Comparison of ENCODE assay signal across 20 cellular contexts in genomic region chr10:131207584-131208532, GRCh38.
DNase-seq lines count a peak whose midpoint lies in the region; ATAC-seq, FAIRE-seq and TF ChIP-seq lines count a peak whose summit lies in the region.
"Had no signal": no experiment of that assay in that cellular context is flagged by ENCODE, and none has a peak within 500 bp of the region (broad histone marks: within the 10 kb centered on the region; RNA-seq: fewer than 3 reads in every experiment).

No MANE protein-coding gene starts in this region.

- H4K8ac ChIP-seq in H1 (ENCODE audit: extremely low read depth, insufficient read depth, low read length) (0 out of 2 replicates have a peak overlapping the region, but pooled peaks have one; percentile 35), mesenchymal stem cell (ENCODE audit: low read length) (no peak overlapping the region)

- H4K20me1 ChIP-seq in H1 (replicated peaks in 1 of 2; ENCODE audit: control insufficient read depth in 1 of 2, insufficient read depth in 2 of 2, low read length in 2 of 2): no peaks in the 10 kb centered on the region
- H4K20me1 ChIP-seq in osteoblast (ENCODE audit: insufficient read depth, low read length): no peaks in the 10 kb centered on the region

- H3K23me2 ChIP-seq in H1 (ENCODE audit: low read depth, low read length): no peaks in the 10 kb centered on the region

- no peak overlapping the region for H4K91ac ChIP-seq in H1 (replicated peaks; ENCODE audit: insufficient read length, low read length)
- H4K91ac ChIP-seq in mesenchymal stem cell (ENCODE audit: low read length): no peak overlapping the region

- H3K18ac ChIP-seq in H1 (ENCODE audit: extremely low read depth, low read length): no peak overlapping the region
- no peak overlapping the region for H3K18ac ChIP-seq in mesenchymal stem cell (ENCODE audit: low read depth in 1 of 2, low read length in 2 of 2)

- no peak overlapping the region for H2BK120ac ChIP-seq in H1 (replicated peaks; ENCODE audit: low read depth, low read length)
- H2BK120ac ChIP-seq in mesenchymal stem cell (ENCODE audit: low read depth, low read length): no peak overlapping the region

- peak; percentile 40 for DNase-seq in activated CD8-positive, alpha-beta memory T cell treated with anti-CD3 and anti-CD28 coated beads for 24 hours
- DNase-seq in activated CD8-positive, alpha-beta memory T cell treated with anti-CD3 and anti-CD28 coated beads, Interleukin-2, amount 10 ng/mL, durations not matched to agents 7 days and 5 days: no peak
- DNase-seq in H1 (ENCODE audit: low read depth in 1 of 2, low spot score in 2 of 2) (peak in 1 of 2 experiments; percentile 29), osteoblast (ENCODE audit: insufficient read length, low spot score, missing footprints) (peak; percentile 13), upper lobe of right lung (peak; percentile 51), mesenchymal stem cell (no peak), HUDEP-2 (lab: John Stamatoyannopoulos, UW; ENCODE audit: unreplicated experiment in 76 of 76) (no peak)
- DNase-seq: 8988T, C1 segment of cervical spinal cord, DMS 273 treated with DMSO at 0.1 percent for 48 hours, EL, IMR-90, Kasumi-1, NCI-H1417, NCI-H1930, NCI-H2171, SHP77 had no signal

- 95% methylated on average over 29 of the region's 29 CpGs; no CpG with 5 or more reads in 1 of the 2 experiments for WGBS in H1 (ENCODE audit: extremely low coverage in 1 of 2, insufficient coverage in 1 of 2, insufficient read length in 1 of 2, insufficient replicate concordance in 2 of 2, low coverage in 1 of 2, low lambda C conversion rate in 2 of 2, missing lambda C conversion rate in 1 of 2), 2 experiments
- 86% methylated on average over 29 of the region's 29 CpGs for WGBS in mesenchymal stem cell

- H3K79me1 ChIP-seq in H1 (ENCODE audit: low read depth, low read length) (no peaks in the 10 kb centered on the region), mesenchymal stem cell (replicated peaks; ENCODE audit: low read length, poor library complexity, severe bottlenecking) (no peaks in the 10 kb centered on the region)

- no peaks in the 10 kb centered on the region for H3K9me3 ChIP-seq in H1 (ENCODE audit: insufficient read depth in 2 of 2, low read depth in 1 of 2, low read length in 1 of 2)
- no peaks in the 10 kb centered on the region for H3K9me3 ChIP-seq in osteoblast (ENCODE audit: low read depth, low read length)
- H3K9me3 ChIP-seq in upper lobe of right lung: no peaks in the 10 kb centered on the region
- peaks cover 3% of the 10 kb centered on the region for H3K9me3 ChIP-seq in mesenchymal stem cell (ENCODE audit: control insufficient read depth, low read length)
- H3K9me3 ChIP-seq: HAP-1, Peyer's patch had no signal

- TF ChIP-seq RAD21 in H1 (IDR thresholded peaks at IDR 0.05 in 1 of 2, conservative IDR thresholded peaks at IDR 0.05 in 1 of 2; ENCODE audit: low read depth in 2 of 2, low read length in 2 of 2): no peak

- H3K4me3 Mint-ChIP-seq in activated CD8-positive, alpha-beta memory T cell treated with anti-CD3 and anti-CD28 coated beads, Interleukin-2, amount 10 ng/mL, durations not matched to agents 7 days and 5 days: no peak overlapping the region

- H3K56ac ChIP-seq in H1 (replicated peaks; ENCODE audit: insufficient read length, low read depth, low read length): no peak overlapping the region

- H3K9me3 Mint-ChIP-seq in activated CD8-positive, alpha-beta memory T cell treated with anti-CD3 and anti-CD28 coated beads, Interleukin-2, amount 10 ng/mL, durations not matched to agents 7 days and 5 days (ENCODE audit: low read depth): no peaks in the 10 kb centered on the region

- no peaks in the 10 kb centered on the region for H3K36me3 ChIP-seq in H1 (ENCODE audit: control insufficient read depth in 2 of 4, insufficient read depth in 4 of 4, low read length in 3 of 4)
- no peaks in the 10 kb centered on the region for H3K36me3 ChIP-seq in osteoblast (ENCODE audit: insufficient read depth, low read length)
- H3K36me3 ChIP-seq in upper lobe of right lung: no peaks in the 10 kb centered on the region
- no peaks in the 10 kb centered on the region for H3K36me3 ChIP-seq in mesenchymal stem cell (ENCODE audit: control insufficient read depth in 1 of 2, insufficient read depth in 2 of 2, low read depth in 1 of 2, low read length in 2 of 2)
- H3K36me3 ChIP-seq: HAP-1, Peyer's patch had no signal

- H3K23ac ChIP-seq in H1 (ENCODE audit: insufficient read length): no peak overlapping the region
- H3K23ac ChIP-seq in mesenchymal stem cell (ENCODE audit: low read length in 2 of 2): no peak overlapping the region

- H2BK12ac ChIP-seq in H1 (ENCODE audit: low read depth, low read length): no peak overlapping the region
- H2BK12ac ChIP-seq in mesenchymal stem cell (ENCODE audit: low read length in 2 of 2): no peak overlapping the region

- intact Hi-C loops in upper lobe of right lung (cut with DNase I): no loop called here

- no peak overlapping the region for H2AK5ac ChIP-seq in H1 (ENCODE audit: low read depth, low read length)
- H2AK5ac ChIP-seq in mesenchymal stem cell (ENCODE audit: low read length, severe bottlenecking): no peak overlapping the region

- H3K27me3 Mint-ChIP-seq in activated CD8-positive, alpha-beta memory T cell treated with anti-CD3 and anti-CD28 coated beads, Interleukin-2, amount 10 ng/mL, durations not matched to agents 7 days and 5 days: no peaks in the 10 kb centered on the region

- no peak overlapping the region for H2BK20ac ChIP-seq in H1 (ENCODE audit: low read length)

- H3K27ac Mint-ChIP-seq in activated CD8-positive, alpha-beta memory T cell treated with anti-CD3 and anti-CD28 coated beads, Interleukin-2, amount 10 ng/mL, durations not matched to agents 7 days and 5 days: no peak overlapping the region

- no peaks in the 10 kb centered on the region for H3K4me1 ChIP-seq in H1 (replicated peaks in 1 of 4; ENCODE audit: control insufficient read depth in 3 of 4, insufficient read depth in 4 of 4, low read length in 3 of 4)
- H3K4me1 ChIP-seq in osteoblast (ENCODE audit: insufficient read depth, low read length): no peaks in the 10 kb centered on the region
- no peaks in the 10 kb centered on the region for H3K4me1 ChIP-seq in upper lobe of right lung
- H3K4me1 ChIP-seq in mesenchymal stem cell (ENCODE audit: control insufficient read depth, insufficient read depth, low read depth, low read length): no peaks in the 10 kb centered on the region
- H3K4me1 ChIP-seq: HAP-1, Peyer's patch had no signal

- H3K27ac ChIP-seq in H1 (ENCODE audit: low read depth, low read length) (no peak overlapping the region), osteoblast (ENCODE audit: low read depth, low read length) (no peak overlapping the region), upper lobe of right lung (no peak overlapping the region), mesenchymal stem cell (ENCODE audit: low read length, poor library complexity, severe bottlenecking) (no peak overlapping the region)
- H3K27ac ChIP-seq: Peyer's patch had no signal

- no peak overlapping the region for H4K5ac ChIP-seq in H1 (ENCODE audit: insufficient read length, low read depth, low read length)

- H3K79me2 ChIP-seq in H1 (ENCODE audit: control insufficient read depth in 1 of 2, insufficient read depth in 2 of 2, low read length in 2 of 2) (no peaks in the 10 kb centered on the region), osteoblast (ENCODE audit: insufficient read depth, low read length) (no peaks in the 10 kb centered on the region)

- no peak for TF ChIP-seq POLR2A in H1 (IDR thresholded peaks at IDR 0.05; ENCODE audit: control extremely low read depth in 1 of 2, low read depth in 2 of 2, low read length in 2 of 2)

- no peak overlapping the region for H2BK15ac ChIP-seq in H1 (ENCODE audit: low read length)
- H2BK15ac ChIP-seq in mesenchymal stem cell (ENCODE audit: low read depth, poor library complexity, severe bottlenecking): no peak overlapping the region

- POLR2A ChIA-PET in H1 (lab: Charles Lee; ENCODE audit: partially characterized antibody): no interaction called here

- H2AFZ ChIP-seq in H1 (ENCODE audit: low read length): no peak overlapping the region
- H2AFZ ChIP-seq in osteoblast (ENCODE audit: low read length): no peak overlapping the region
- H2AFZ ChIP-seq in mesenchymal stem cell (ENCODE audit: low read depth, low read length): no peak overlapping the region

- H3K27me3 ChIP-seq in H1 (replicated peaks in 1 of 4; ENCODE audit: control insufficient read depth in 3 of 4, extremely low read depth in 1 of 4, insufficient read depth in 3 of 4, low read length in 3 of 4) (no peaks in the 10 kb centered on the region), osteoblast (ENCODE audit: insufficient read depth, low read length) (no peaks in the 10 kb centered on the region), upper lobe of right lung (no peaks in the 10 kb centered on the region), mesenchymal stem cell (ENCODE audit: control insufficient read depth in 1 of 2, insufficient read depth in 1 of 2, low read length in 2 of 2) (no peaks in the 10 kb centered on the region)
- H3K27me3 ChIP-seq: Peyer's patch had no signal

- H3K4me1 Mint-ChIP-seq in activated CD8-positive, alpha-beta memory T cell treated with anti-CD3 and anti-CD28 coated beads, Interleukin-2, amount 10 ng/mL, durations not matched to agents 7 days and 5 days: no peaks in the 10 kb centered on the region

- H3K36me3 Mint-ChIP-seq in activated CD8-positive, alpha-beta memory T cell treated with anti-CD3 and anti-CD28 coated beads, Interleukin-2, amount 10 ng/mL, durations not matched to agents 7 days and 5 days: no peaks in the 10 kb centered on the region

- H3K4me2 ChIP-seq in H1 (ENCODE audit: insufficient read depth in 1 of 2, low read depth in 2 of 2, low read length in 2 of 2): no peak overlapping the region
- H3K4me2 ChIP-seq in osteoblast (ENCODE audit: insufficient read depth, low read length): no peak overlapping the region
- no peak overlapping the region for H3K4me2 ChIP-seq in mesenchymal stem cell (ENCODE audit: low read length, poor library complexity, severe bottlenecking)

- no peak overlapping the region for H3K4me3 ChIP-seq in H1 (ENCODE audit: extremely low read depth in 1 of 4, insufficient read depth in 2 of 4, low read depth in 3 of 4, low read length in 4 of 4)
- H3K4me3 ChIP-seq in osteoblast (ENCODE audit: insufficient read depth, low read length): no peak overlapping the region
- no peak overlapping the region for H3K4me3 ChIP-seq in upper lobe of right lung
- no peak overlapping the region for H3K4me3 ChIP-seq in mesenchymal stem cell (ENCODE audit: insufficient read depth in 1 of 2, low read depth in 1 of 2, low read length in 2 of 2)
- H3K4me3 ChIP-seq: HAP-1, Peyer's patch had no signal

- H3K4ac ChIP-seq in H1 (replicated peaks; ENCODE audit: insufficient read length, low read depth, low read length) (no peak overlapping the region), mesenchymal stem cell (ENCODE audit: low read depth in 1 of 2, low read length in 2 of 2) (no peak overlapping the region)

- H2BK5ac ChIP-seq in H1 (ENCODE audit: low read depth, low read length) (no peak overlapping the region), mesenchymal stem cell (ENCODE audit: low read depth, low read length, poor library complexity, severe bottlenecking) (no peak overlapping the region)

- no peak for ATAC-seq in activated CD8-positive, alpha-beta memory T cell treated with anti-CD3 and anti-CD28 coated beads, Interleukin-2, amount 10 ng/mL, durations not matched to agents 7 days and 5 days
- no peak for ATAC-seq in upper lobe of right lung
- no peak for ATAC-seq in GM18511 (IDR thresholded peaks at IDR 0.05; ENCODE audit: unreplicated experiment)

- CTCF ChIA-PET in activated CD8-positive, alpha-beta memory T cell treated with anti-CD3 and anti-CD28 coated beads, Interleukin-2, amount 10 ng/mL, durations not matched to agents 7 days and 5 days (lab: Charles Lee): no interaction called here
- CTCF ChIA-PET in H1 (lab: Charles Lee; ENCODE audit: partially characterized antibody): interaction anchor here (0.6 to 1.3 kb wide), 4 partner anchors 23 to 1661 kb away, joined by 3 read pairs; no protein-coding TSS in a partner anchor

- TF ChIP-seq CTCF in H1 (IDR thresholded peaks at IDR 0.05; ENCODE audit: control extremely low read depth in 1 of 3, insufficient read depth in 1 of 3, low read depth in 1 of 3, low read length in 3 of 3): no peak
- TF ChIP-seq CTCF in osteoblast (IDR thresholded peaks at IDR 0.05; ENCODE audit: extremely low read depth, low read depth, low read length): no peak
- no peak for TF ChIP-seq CTCF in upper lobe of right lung (IDR thresholded peaks at IDR 0.05)

- TF ChIP-seq EP300 in H1 (IDR thresholded peaks at IDR 0.05; ENCODE audit: borderline replicate concordance in 1 of 2, low read depth in 2 of 2, low read length in 2 of 2): no peak

- H3K14ac ChIP-seq in H1 (ENCODE audit: insufficient read length) (no peak overlapping the region), mesenchymal stem cell (ENCODE audit: low read length in 2 of 2) (no peak overlapping the region)

- no peak for FAIRE-seq in H1 (lab: Jason Lieb, UNC)

- no peak overlapping the region for H3K9ac ChIP-seq in H1 (replicated peaks in 1 of 4; ENCODE audit: extremely low read depth in 1 of 4, low read depth in 3 of 4, low read length in 3 of 4)
- H3K9ac ChIP-seq in mesenchymal stem cell (ENCODE audit: low read length): no peak overlapping the region

Comparison
In these comparisons a context has a peak if more than half of its experiments do, and no peak if none do; other contexts are left out.
1. DNase-seq: peak in activated CD8-positive, alpha-beta memory T cell treated with anti-CD3 and anti-CD28 coated beads for 24 hours (single experiment), osteoblast (single experiment) and upper lobe of right lung (single experiment); none in activated CD8-positive, alpha-beta memory T cell treated with anti-CD3 and anti-CD28 coated beads, Interleukin-2, amount 10 ng/mL, durations not matched to agents 7 days and 5 days (single experiment), mesenchymal stem cell (single experiment) and HUDEP-2 (0 of 76).